9 cellular contexts compared by ENCODE assay signal in genomic region chr1:1351511-1352427, GRCh38. TPM values are rescaled to one million over a fixed set of nuclear protein-coding genes. Genes with fewer than 3 reads are reported as not detected.
A peak's percentile ranks its signal among the peaks of the same experiment; 100 is the strongest.
DNase-seq lines count a peak whose midpoint lies in the region; TF ChIP-seq lines count a peak whose summit lies in the region.
"Had no signal": no experiment of that assay in that cellular context is flagged by ENCODE, and none has a peak within 500 bp of the region (broad histone marks: within the 10 kb centered on the region; RNA-seq: fewer than 3 reads in every experiment).

No MANE protein-coding gene starts in this region.

- no peak for TF ChIP-seq CTCF in type B pancreatic cell (conservative IDR thresholded peaks at IDR 0.05)

- H3K4me3 Mint-ChIP-seq in activated T-cell treated with anti-CD3 and anti-CD28 coated beads, Interleukin-2, amount 50 U/mL, for 24 hours = peak overlapping the region; percentile 62
- H3K4me3 Mint-ChIP-seq in type B pancreatic cell = peak overlapping the region; percentile 74

- H3K27me3 Mint-ChIP-seq in activated T-cell treated with anti-CD3 and anti-CD28 coated beads, Interleukin-2, amount 50 U/mL, for 24 hours = peaks cover 26% of the 10 kb centered on the region
- peaks cover 8% of the 10 kb centered on the region for H3K27me3 Mint-ChIP-seq in type B pancreatic cell

- H3K36me3 Mint-ChIP-seq in activated T-cell treated with anti-CD3 and anti-CD28 coated beads, Interleukin-2, amount 50 U/mL, for 24 hours (ENCODE audit: low read depth) = no peaks in the 10 kb centered on the region
- no peaks in the 10 kb centered on the region for H3K36me3 Mint-ChIP-seq in type B pancreatic cell

- no peaks in the 10 kb centered on the region for H3K9me3 Mint-ChIP-seq in activated T-cell treated with anti-CD3 and anti-CD28 coated beads, Interleukin-2, amount 50 U/mL, for 24 hours
- H3K9me3 Mint-ChIP-seq in type B pancreatic cell = no peaks in the 10 kb centered on the region

- DNase-seq in activated T-cell treated with anti-CD3 and anti-CD28 coated beads, Interleukin-2, amount 50 U/mL, for 24 hours = no peak
- DNase-seq in activated T-cell treated with anti-CD3 and anti-CD28 coated beads, Interleukin-2, amount 50 U/mL, for 1 hour = no peak
- peak; percentile 48 for DNase-seq in astrocyte of the hippocampus (ENCODE audit: low read depth, low spot score)
- DNase-seq in left kidney (ENCODE audit: low read depth, low spot score) = peak; percentile 34
- DNase-seq in type B pancreatic cell (ENCODE audit: extremely low spot score, unreplicated experiment) = no peak
- DNase-seq in OCI-M2 (lab: John Stamatoyannopoulos, UW; ENCODE audit: unreplicated experiment) = no peak
- DNase-seq in stimulated activated CD4-positive, alpha-beta T cell treated with anti-CD3 and anti-CD28 coated beads, Interleukin-2, amount 100 ng/mL, for 48 hours = no peak
- no peak for DNase-seq in mucosa of gallbladder (ENCODE audit: low spot score)
- DNase-seq: stimulated activated CD4-positive, alpha-beta T cell treated with anti-CD3 and anti-CD28 coated beads, Interleukin-4, amount 100 ng/mL, for 1 hour had no signal

- H3K27ac Mint-ChIP-seq in activated T-cell treated with anti-CD3 and anti-CD28 coated beads, Interleukin-2, amount 50 U/mL, for 24 hours = peak overlapping the region; percentile 60
- peak overlapping the region; percentile 67 for H3K27ac Mint-ChIP-seq in type B pancreatic cell

- peaks cover 18% of the 10 kb centered on the region for H3K4me1 Mint-ChIP-seq in activated T-cell treated with anti-CD3 and anti-CD28 coated beads, Interleukin-2, amount 50 U/mL, for 24 hours (ENCODE audit: low read depth)
- peaks cover 15% of the 10 kb centered on the region for H3K4me1 Mint-ChIP-seq in type B pancreatic cell (ENCODE audit: unreplicated experiment)

RNA-seq across cellular contexts. Expression of gene DVL1, which starts 2.6 kb away (rescaled TPM):
- total RNA-seq in type B pancreatic cell (ENCODE audit: low replicate concordance) = 62.8 and 63.5 TPM in 2 replicates
- total RNA-seq in mucosa of gallbladder = 72.7 TPM

RNA-seq across cellular contexts. Expression of gene MXRA8, which starts 6.6 kb away (rescaled TPM):
- total RNA-seq in type B pancreatic cell (ENCODE audit: low replicate concordance) = 17.6 and 78.1 TPM in 2 replicates
- total RNA-seq in mucosa of gallbladder = 73.1 TPM

RNA-seq across cellular contexts. Expression of gene TAS1R3, which starts 20.7 kb away (rescaled TPM):
- 0.83 and 0.89 TPM in 2 replicates for total RNA-seq in type B pancreatic cell (ENCODE audit: low replicate concordance)
- 0.40 TPM for total RNA-seq in mucosa of gallbladder

RNA-seq across cellular contexts. Expression of gene AURKAIP1, which starts 23.2 kb away (rescaled TPM):
- total RNA-seq in type B pancreatic cell (ENCODE audit: low replicate concordance) = 122 and 143 TPM in 2 replicates
- 135 TPM for total RNA-seq in mucosa of gallbladder

RNA-seq across cellular contexts. Expression of gene CPTP, which starts 27.2 kb away (rescaled TPM):
- total RNA-seq in type B pancreatic cell (ENCODE audit: low replicate concordance) = 24.2 and 28.5 TPM in 2 replicates
- 36.1 TPM for total RNA-seq in mucosa of gallbladder

Comparison
In these comparisons a context has a peak if more than half of its experiments do, and no peak if none do; other contexts are left out.
1. DNase-seq: peak in astrocyte of the hippocampus (single experiment) and left kidney (single experiment); none in activated T-cell treated with anti-CD3 and anti-CD28 coated beads, Interleukin-2, amount 50 U/mL, for 24 hours (single experiment), activated T-cell treated with anti-CD3 and anti-CD28 coated beads, Interleukin-2, amount 50 U/mL, for 1 hour (single experiment), type B pancreatic cell (single experiment), OCI-M2 (single experiment), stimulated activated CD4-positive, alpha-beta T cell treated with anti-CD3 and anti-CD28 coated beads, Interleukin-2, amount 100 ng/mL, for 48 hours (0 of 2) and mucosa of gallbladder (single experiment).